In the genomic region with DNA sequence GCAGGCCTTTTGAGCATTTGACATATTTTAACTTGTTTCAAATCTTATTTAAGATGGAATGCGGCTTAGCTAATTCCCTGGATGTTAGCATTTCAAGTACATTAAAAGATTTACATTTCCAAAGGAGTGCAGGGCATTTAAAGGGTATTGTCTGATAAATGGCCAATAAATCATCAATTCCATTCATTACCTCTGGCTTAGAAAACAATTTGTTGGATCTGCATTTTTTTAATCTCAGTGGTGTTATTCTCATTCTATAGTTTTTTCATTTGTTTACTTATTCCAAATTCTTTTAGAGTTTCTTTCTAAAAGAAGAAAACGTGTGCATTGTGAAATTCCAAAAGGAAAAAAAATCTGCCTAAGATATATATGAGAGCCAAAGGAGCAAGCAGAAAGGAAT, we compare ENCODE assay signal across 42 cellular contexts. TPM values are rescaled to one million over a fixed set of nuclear protein-coding genes. Genes with fewer than 3 reads are reported as not detected.
"Had no signal": no experiment of that assay in that cellular context is flagged by ENCODE, and none has a peak within 500 bp of the region (broad histone marks: within the 10 kb centered on the region; RNA-seq: fewer than 3 reads in every experiment).

No MANE protein-coding gene starts in this region.

- H3K4me3 Mint-ChIP-seq: activated naive CD4-positive, alpha-beta T cell treated with anti-CD3 and anti-CD28 coated beads for 36 hours; activated naive CD4-positive, alpha-beta T cell treated with anti-CD3 and anti-CD28 coated beads, Interleukin-2, amount 10 ng/mL, durations not matched to agents 7 days and 5 days; activated naive CD4-positive, alpha-beta T cell treated with anti-CD3 and anti-CD28 coated beads, Interleukin-2, amount 50 U/mL, for 24 hours; activated naive CD8-positive, alpha-beta T cell; activated naive CD8-positive, alpha-beta T cell treated with anti-CD3 and anti-CD28 coated beads for 36 hours; activated naive CD8-positive, alpha-beta T cell treated with anti-CD3 and anti-CD28 coated beads, Interleukin-2, amount 10 ng/mL, durations not matched to agents 7 days and 5 days; activated naive CD8-positive, alpha-beta T cell treated with anti-CD3 and anti-CD28 coated beads, Interleukin-2, amount 50 U/mL, for 24 hours; activated T-cell treated with anti-CD3 and anti-CD28 coated beads, Interleukin-2, amount 50 U/mL, for 24 hours; activated T-cell treated with anti-CD3 and anti-CD28 coated beads, Interleukin-2, amount 50 U/mL, for 4 hours; activated T-cell treated with anti-CD3 and anti-CD28 coated beads, Interleukin-2, amount 50 U/mL, for 72 hours; activated T-helper 1 cell treated with anti-CD3 and anti-CD28 coated beads, Interleukin-12 subunit alpha, Interleukin-12 subunit beta, Interleukin-2, Interleukin-4 antibody, amounts not matched to agents 30 ng/mL and 10 ng/mL and 1 ng/mL, durations not matched to agents 14 hours and 24 hours and 36 hours; activated T-helper 17 cell treated with anti-CD3 and anti-CD28 coated beads, Interleukin-2, amount 50 U/mL, for 72 hours; brain; central memory CD8-positive, alpha-beta T cell had no signal

- H3K27me3 ChIP-seq: ascending aorta, body of pancreas, brain microvascular endothelial cell, cardiac muscle cell had no signal

- H3K27ac Mint-ChIP-seq: activated naive CD4-positive, alpha-beta T cell treated with anti-CD3 and anti-CD28 coated beads for 36 hours; activated naive CD4-positive, alpha-beta T cell treated with anti-CD3 and anti-CD28 coated beads, Interleukin-2, amount 10 ng/mL, durations not matched to agents 7 days and 5 days; activated naive CD4-positive, alpha-beta T cell treated with anti-CD3 and anti-CD28 coated beads, Interleukin-2, amount 50 U/mL, for 24 hours; activated naive CD4-positive, alpha-beta T cell treated with anti-CD3 and anti-CD28 coated beads, Interleukin-2, amount 50 U/mL, for 72 hours; activated naive CD8-positive, alpha-beta T cell; activated naive CD8-positive, alpha-beta T cell treated with anti-CD3 and anti-CD28 coated beads for 36 hours; activated naive CD8-positive, alpha-beta T cell treated with anti-CD3 and anti-CD28 coated beads, Interleukin-2, amount 10 ng/mL, durations not matched to agents 7 days and 5 days; activated naive CD8-positive, alpha-beta T cell treated with anti-CD3 and anti-CD28 coated beads, Interleukin-2, amount 50 U/mL, for 24 hours; activated T-cell treated with anti-CD3 and anti-CD28 coated beads, Interleukin-2, amount 50 U/mL, for 24 hours; activated T-cell treated with anti-CD3 and anti-CD28 coated beads, Interleukin-2, amount 50 U/mL, for 72 hours; activated T-helper 1 cell treated with anti-CD3 and anti-CD28 coated beads, Interleukin-12 subunit alpha, Interleukin-12 subunit beta, Interleukin-2, Interleukin-4 antibody, amounts not matched to agents 30 ng/mL and 10 ng/mL and 1 ng/mL, durations not matched to agents 14 hours and 24 hours and 36 hours; activated T-helper 17 cell treated with anti-CD3 and anti-CD28 coated beads, Interleukin-2, amount 50 U/mL, for 72 hours; activated T-helper 2 cell treated with anti-CD3 and anti-CD28 coated beads, Interferon-gamma antibody, Interleukin-2, Interleukin-4, amounts not matched to agents 10 μg/mL and 5 μg/mL and 100 μg/mL, durations not matched to agents 14 hours and 24 hours and 36 hours; brain had no signal

- H3K4me1 Mint-ChIP-seq: activated naive CD4-positive, alpha-beta T cell treated with anti-CD3 and anti-CD28 coated beads, Interleukin-2, amount 10 ng/mL, durations not matched to agents 7 days and 5 days; activated naive CD4-positive, alpha-beta T cell treated with anti-CD3 and anti-CD28 coated beads, Interleukin-2, amount 50 U/mL, for 24 hours; activated naive CD8-positive, alpha-beta T cell treated with anti-CD3 and anti-CD28 coated beads for 36 hours; activated naive CD8-positive, alpha-beta T cell treated with anti-CD3 and anti-CD28 coated beads, Interleukin-2, amount 10 ng/mL, durations not matched to agents 7 days and 5 days; activated naive CD8-positive, alpha-beta T cell treated with anti-CD3 and anti-CD28 coated beads, Interleukin-2, amount 50 U/mL, for 24 hours; activated T-helper 17 cell treated with anti-CD3 and anti-CD28 coated beads, Interleukin-2, amount 50 U/mL, for 72 hours; brain; central memory CD8-positive, alpha-beta T cell had no signal

- H3K4me3 ChIP-seq: adrenal gland, ascending aorta, body of pancreas, breast epithelium, cardiac muscle cell had no signal

- H3K9me3 Mint-ChIP-seq: activated naive CD4-positive, alpha-beta T cell treated with anti-CD3 and anti-CD28 coated beads for 36 hours; activated naive CD4-positive, alpha-beta T cell treated with anti-CD3 and anti-CD28 coated beads, Interleukin-2, amount 50 U/mL, for 24 hours; activated naive CD4-positive, alpha-beta T cell treated with anti-CD3 and anti-CD28 coated beads, Interleukin-2, amount 50 U/mL, for 72 hours; activated naive CD8-positive, alpha-beta T cell treated with anti-CD3 and anti-CD28 coated beads, Interleukin-2, amount 50 U/mL, for 24 hours; activated T-cell treated with anti-CD3 and anti-CD28 coated beads, Interleukin-2, amount 50 U/mL, for 24 hours; activated T-cell treated with anti-CD3 and anti-CD28 coated beads, Interleukin-2, amount 50 U/mL, for 4 hours; activated T-helper 1 cell treated with anti-CD3 and anti-CD28 coated beads, Interleukin-12 subunit alpha, Interleukin-12 subunit beta, Interleukin-2, Interleukin-4 antibody, amounts not matched to agents 30 ng/mL and 10 ng/mL and 1 ng/mL, durations not matched to agents 14 hours and 24 hours and 36 hours; activated T-helper 17 cell treated with anti-CD3 and anti-CD28 coated beads, Interleukin-2, amount 50 U/mL, for 72 hours; activated T-helper 2 cell treated with anti-CD3 and anti-CD28 coated beads, Interferon-gamma antibody, Interleukin-2, Interleukin-4, amounts not matched to agents 10 μg/mL and 5 μg/mL and 100 μg/mL, durations not matched to agents 14 hours and 24 hours and 36 hours; central memory CD8-positive, alpha-beta T cell had no signal

- H3K36me3 ChIP-seq: adrenal gland, ascending aorta, brain microvascular endothelial cell, breast epithelium, cardiac muscle cell had no signal

- H3K27ac ChIP-seq: adrenal gland, ascending aorta, body of pancreas, brain microvascular endothelial cell, breast epithelium, cardiac muscle cell had no signal

- ATAC-seq: activated naive CD4-positive, alpha-beta T cell treated with anti-CD3 and anti-CD28 coated beads, Interleukin-2, amount 50 U/mL, for 72 hours; activated naive CD8-positive, alpha-beta T cell treated with anti-CD3 and anti-CD28 coated beads, Interleukin-2, amount 50 U/mL, for 24 hours; activated T-cell treated with anti-CD3 and anti-CD28 coated beads, Interleukin-2, amount 50 U/mL, for 4 hours; activated T-cell treated with anti-CD3 and anti-CD28 coated beads, Interleukin-2, amount 50 U/mL, for 72 hours; activated T-helper 17 cell treated with anti-CD3 and anti-CD28 coated beads, Interleukin-2, amount 50 U/mL, for 72 hours; body of pancreas had no signal

- H3K27me3 Mint-ChIP-seq: activated naive CD4-positive, alpha-beta T cell treated with anti-CD3 and anti-CD28 coated beads, Interleukin-2, amount 10 ng/mL, durations not matched to agents 7 days and 5 days; activated naive CD4-positive, alpha-beta T cell treated with anti-CD3 and anti-CD28 coated beads, Interleukin-2, amount 50 U/mL, for 24 hours; activated naive CD8-positive, alpha-beta T cell; activated naive CD8-positive, alpha-beta T cell treated with anti-CD3 and anti-CD28 coated beads for 36 hours; activated naive CD8-positive, alpha-beta T cell treated with anti-CD3 and anti-CD28 coated beads, Interleukin-2, amount 10 ng/mL, durations not matched to agents 7 days and 5 days; activated naive CD8-positive, alpha-beta T cell treated with anti-CD3 and anti-CD28 coated beads, Interleukin-2, amount 50 U/mL, for 24 hours; activated T-helper 17 cell treated with anti-CD3 and anti-CD28 coated beads, Interleukin-2, amount 50 U/mL, for 72 hours; brain had no signal

- H3K36me3 Mint-ChIP-seq: activated naive CD4-positive, alpha-beta T cell treated with anti-CD3 and anti-CD28 coated beads, Interleukin-2, amount 10 ng/mL, durations not matched to agents 7 days and 5 days; activated naive CD4-positive, alpha-beta T cell treated with anti-CD3 and anti-CD28 coated beads, Interleukin-2, amount 50 U/mL, for 24 hours; activated naive CD4-positive, alpha-beta T cell treated with anti-CD3 and anti-CD28 coated beads, Interleukin-2, amount 50 U/mL, for 72 hours; activated naive CD8-positive, alpha-beta T cell; activated naive CD8-positive, alpha-beta T cell treated with anti-CD3 and anti-CD28 coated beads for 36 hours; activated naive CD8-positive, alpha-beta T cell treated with anti-CD3 and anti-CD28 coated beads, Interleukin-2, amount 10 ng/mL, durations not matched to agents 7 days and 5 days; brain had no signal

- H3K4me1 ChIP-seq: adrenal gland, ascending aorta, body of pancreas, breast epithelium had no signal

- FAIRE-seq: bronchial epithelial cell had no signal

- H3K9me3 ChIP-seq: adrenal gland, ascending aorta, body of pancreas had no signal

- DNase-seq: activated effector memory CD4-positive, alpha-beta T cell treated with anti-CD3 and anti-CD28 coated beads, Interleukin-2, amount 50 U/mL, for 16 hours; activated effector memory CD4-positive, alpha-beta T cell treated with Interleukin-2 at 50 U/mL for 16 hours; activated gamma-delta T cell; activated gamma-delta T cell treated with Interleukin-2 at 50 U/mL for 16 hours; activated naive CD4-positive, alpha-beta T cell; activated naive CD4-positive, alpha-beta T cell treated with anti-CD3 and anti-CD28 coated beads for 36 hours; activated naive CD4-positive, alpha-beta T cell treated with anti-CD3 and anti-CD28 coated beads, Interleukin-2, amount 10 ng/mL, durations not matched to agents 7 days and 5 days; activated naive CD4-positive, alpha-beta T cell treated with anti-CD3 and anti-CD28 coated beads, Interleukin-2, amount 50 U/mL, for 16 hours; activated naive CD4-positive, alpha-beta T cell treated with Interleukin-2 at 50 U/mL for 16 hours; activated naive CD8-positive, alpha-beta T cell treated with anti-CD3 and anti-CD28 coated beads for 36 hours; activated naive CD8-positive, alpha-beta T cell treated with anti-CD3 and anti-CD28 coated beads, Interleukin-2, amount 10 ng/mL, durations not matched to agents 7 days and 5 days; activated naive CD8-positive, alpha-beta T cell treated with anti-CD3 and anti-CD28 coated beads, Interleukin-2, amount 50 U/mL, for 24 hours; activated T-cell treated with anti-CD3 and anti-CD28 coated beads, Interleukin-2, amount 50 U/mL, for 1 hour; activated T-cell treated with anti-CD3 and anti-CD28 coated beads, Interleukin-2, amount 50 U/mL, for 24 hours; activated T-cell treated with anti-CD3 and anti-CD28 coated beads, Interleukin-2, amount 50 U/mL, for 4 hours; activated T-cell treated with anti-CD3 and anti-CD28 coated beads, Interleukin-2, amount 50 U/mL, for 48 hours; activated T-cell treated with anti-CD3 and anti-CD28 coated beads, Interleukin-2, amount 50 U/mL, for 72 hours; adrenal gland; amniotic stem cell; amygdala; anterior cingulate cortex; aorta; body of pancreas; brain microvascular endothelial cell; caudate nucleus; central memory CD4-positive, alpha-beta T cell; cerebellar nuclear complex had no signal

RNA-seq across cellular contexts. Expression of a gene that starts 1.3 kb away (rescaled TPM):
- total RNA-seq: activated naive CD4-positive, alpha-beta T cell treated with anti-CD3 and anti-CD28 coated beads for 36 hours; activated naive CD4-positive, alpha-beta T cell treated with anti-CD3 and anti-CD28 coated beads, Interleukin-2, amount 50 U/mL, for 72 hours; activated naive CD8-positive, alpha-beta T cell treated with anti-CD3 and anti-CD28 coated beads for 36 hours; activated naive CD8-positive, alpha-beta T cell treated with anti-CD3 and anti-CD28 coated beads, Interleukin-2, amount 10 ng/mL, durations not matched to agents 7 days and 5 days; activated T-cell treated with anti-CD3 and anti-CD28 coated beads, Interleukin-2, amount 50 U/mL, for 4 hours; activated T-cell treated with anti-CD3 and anti-CD28 coated beads, Interleukin-2, amount 50 U/mL, for 72 hours; activated T-helper 1 cell treated with anti-CD3 and anti-CD28 coated beads, Interleukin-12 subunit alpha, Interleukin-12 subunit beta, Interleukin-2, Interleukin-4 antibody, amounts not matched to agents 30 ng/mL and 10 ng/mL and 1 ng/mL, durations not matched to agents 14 hours and 24 hours and 36 hours; activated T-helper 17 cell treated with anti-CD3 and anti-CD28 coated beads, Interleukin-2, amount 50 U/mL, for 72 hours; activated T-helper 2 cell treated with anti-CD3 and anti-CD28 coated beads, Interferon-gamma antibody, Interleukin-2, Interleukin-4, amounts not matched to agents 10 μg/mL and 5 μg/mL and 100 μg/mL, durations not matched to agents 14 hours and 24 hours and 36 hours; ascending aorta; astrocyte; body of pancreas; bronchial epithelial cell; cardiac muscle cell; cardiac septum; chondrocyte had no signal
- polyA plus RNA-seq: adrenal gland, aorta had no signal
